ENCODE assay signal across 17 cellular contexts in genomic region chr2:231046908-231047269, GRCh38. TPM values are rescaled to one million over a fixed set of nuclear protein-coding genes. Genes with fewer than 3 reads are reported as not detected.
A peak's percentile ranks its signal among the peaks of the same experiment; 100 is the strongest.
DNase-seq lines count a peak whose midpoint lies in the region; ATAC-seq, FAIRE-seq and TF ChIP-seq lines count a peak whose summit lies in the region.
"Had no signal": no experiment of that assay in that cellular context is flagged by ENCODE, and none has a peak within 500 bp of the region (broad histone marks: within the 10 kb centered on the region; RNA-seq: fewer than 3 reads in every experiment).

No MANE protein-coding gene starts in this region.

- H3K4me3 ChIP-seq in GM12878: no peak overlapping the region
- H3K4me3 ChIP-seq: BLaER1 treated with 17β-estradiol and CSF1 and Interleukin-3, amounts not matched to agents 10 nM and 100 nM had no signal

- H3K79me2 ChIP-seq in GM12878 (ENCODE audit: control insufficient read depth, insufficient read depth, low read length): no peaks in the 10 kb centered on the region

- TF ChIP-seq RAD21 in GM12878 (IDR thresholded peaks at IDR 0.05; ENCODE audit: insufficient read depth, low read depth, low read length): no peak

- no peaks in the 10 kb centered on the region for H3K9me3 ChIP-seq in GM12878 (replicated peaks; ENCODE audit: control insufficient read depth, insufficient read depth, low read length)
- H3K9me3 ChIP-seq: BLaER1 treated with 17β-estradiol and CSF1 and Interleukin-3, amounts not matched to agents 10 nM and 100 nM had no signal

- TF ChIP-seq EP300 in GM12878 (IDR thresholded peaks at IDR 0.05; ENCODE audit: borderline replicate concordance in 1 of 2, control insufficient read depth in 1 of 2, low read depth in 2 of 2, low read length in 2 of 2): no peak

- SMC1A ChIA-PET in GM12878 (lab: Charles Lee; ENCODE audit: uncharacterized antibody, unreplicated experiment): interaction anchor here (1.0 kb wide), 1 partner anchor 222 kb away, joined by 3 read pairs; no protein-coding TSS in a partner anchor

- TF ChIP-seq POLR2A in GM12878 (IDR thresholded peaks at IDR 0.05; ENCODE audit: low read depth, low read length): no peak

- DNase-seq in GM12878 (ENCODE audit: low read depth, low spot score) (no peak), SW 1271 (lab: John Stamatoyannopoulos, UW) (no peak)
- DNase-seq in activated CD4-positive, alpha-beta T cell treated with anti-CD3 and anti-CD28 coated beads, Interleukin-2, amount 50 U/mL, for 4 hours: no peak
- DNase-seq in activated naive CD4-positive, alpha-beta T cell treated with Interleukin-2 at 50 U/mL for 16 hours: no peak
- DNase-seq: ACHN; CD4-positive, CD25-positive, alpha-beta regulatory T cell; DMS53; GF-D8; GOT3; H9; IMR-90 had no signal

- TF ChIP-seq CTCF in 22Rv1 (IDR thresholded peaks at IDR 0.05): no peak
- TF ChIP-seq CTCF in GM12878 (IDR thresholded peaks at IDR 0.05 in 2 of 3, conservative IDR thresholded peaks at IDR 0.05 in 1 of 3; ENCODE audit: control insufficient read depth in 2 of 3, extremely low read depth in 1 of 3, insufficient read depth in 1 of 3, low read depth in 3 of 3, low read length in 3 of 3): no peak

- H3K36me3 ChIP-seq in GM12878 (ENCODE audit: control insufficient read depth in 2 of 2, insufficient read depth in 2 of 2, low read length in 1 of 2): no peaks in the 10 kb centered on the region
- H3K36me3 ChIP-seq: BLaER1 treated with 17β-estradiol and CSF1 and Interleukin-3, amounts not matched to agents 10 nM and 100 nM had no signal

- H3K4me2 ChIP-seq in GM12878 (ENCODE audit: control insufficient read depth, insufficient read depth): no peak overlapping the region
- H3K4me2 ChIP-seq: BLaER1 treated with 17β-estradiol and CSF1 and Interleukin-3, amounts not matched to agents 10 nM and 100 nM had no signal

- RAD21 ChIA-PET in GM12878 (lab: Charles Lee; ENCODE audit: unreplicated experiment): no interaction called here

- H3K27me3 ChIP-seq in GM12878 (replicated peaks in 1 of 2; ENCODE audit: control insufficient read depth in 2 of 2, insufficient read depth in 2 of 2, low read length in 1 of 2) (peaks cover 0 to 2% of the 10 kb centered on the region in 2 experiments; a peak in 2 of 4 replicates), layer of hippocampus (ENCODE audit: control insufficient read depth, insufficient read depth, low read length) (no peaks in the 10 kb centered on the region)

- in situ Hi-C loops in GM12878 (cut with MboI): no loop called here

- POLR2A ChIA-PET in GM12878 (lab: Charles Lee): no interaction called here

- 37% methylated on average over 5 of the region's 5 CpGs for WGBS in GM12878 (ENCODE audit: insufficient coverage, insufficient replicate concordance, low lambda C conversion rate, missing lambda C conversion rate)

- intact Hi-C loops in GM12878 (cut with micrococcal nuclease; ENCODE audit: unreplicated experiment): no loop called here

- BruUV-seq in GM12878 (replicated peaks; lab: Mats Ljungman, UMichigan): no TSS peak

- no peaks in the 10 kb centered on the region for H4K20me1 ChIP-seq in GM12878 (ENCODE audit: control insufficient read depth, insufficient read depth)

- no peaks in the 10 kb centered on the region for H3K4me1 ChIP-seq in GM12878 (ENCODE audit: control insufficient read depth, insufficient read depth, low read length)

- H3K9ac ChIP-seq in GM12878 (ENCODE audit: control insufficient read depth, insufficient read depth, low read length): no peak overlapping the region
- H3K9ac ChIP-seq: BLaER1 treated with 17β-estradiol and CSF1 and Interleukin-3, amounts not matched to agents 10 nM and 100 nM had no signal

- peak; percentile 52 for ATAC-seq in GM12878

- CTCF ChIA-PET in GM12878 (lab: Yijun Ruan, JAX): interaction anchor here (2.1 to 2.9 kb wide), 2 partner anchors 11 to 196 kb away, joined by 5 to 9 read pairs; partner anchors contain the start of gene PSMD1

- FAIRE-seq in GM12878 (lab: Jason Lieb, UNC): no peak
- FAIRE-seq: GM18507 had no signal

- H3K27ac ChIP-seq in 22Rv1: peak overlapping the region; percentile 99
- no peak overlapping the region for H3K27ac ChIP-seq in GM12878 (ENCODE audit: control insufficient read depth, insufficient read depth)
- peak overlapping the region; percentile 90 for H3K27ac ChIP-seq in layer of hippocampus (ENCODE audit: low read depth, low read length)
- peak overlapping the region; percentile 98 for H3K27ac ChIP-seq in temporal lobe (ENCODE audit: low read depth, low read length)
- H3K27ac ChIP-seq: BLaER1 treated with 17β-estradiol and CSF1 and Interleukin-3, amounts not matched to agents 10 nM and 100 nM had no signal

- H2AFZ ChIP-seq in GM12878 (ENCODE audit: control insufficient read depth, low read depth, low read length): no peak overlapping the region

TF ChIP-seq in GM12878, 131 proteins besides CTCF, POLR2A, EP300 and RAD21 (continues in another document):
- TF ChIP-seq CBX5 (IDR thresholded peaks at IDR 0.05; ENCODE audit: low read depth): no peak
- TF ChIP-seq MTA3 (IDR thresholded peaks at IDR 0.05; ENCODE audit: borderline replicate concordance, low read length): no peak

RNA-seq across cellular contexts. Expression of gene C2orf72, which starts 9.6 kb away (rescaled TPM):
- total RNA-seq in GM12878 (2013; cell fraction: nucleolus; rRNA removed): 0.20 and 0.25 TPM in 2 replicates
- total RNA-seq in GM12878 (2014; rRNA removed) (under 0.01 TPM in 1 of 2 replicates, not detected in the other), GM12878 (2014; rRNA removed; fragmentation: Illumina TruSeq; extraction: Trizol) (not detected in 2 replicates), GM12878 (2021) (0.08 and 0.18 TPM in 2 replicates), temporal lobe (31.0 TPM)
- polyA plus RNA-seq in GM12878 (2011; ENCODE audit: low read depth): 0.26 TPM
- polyA plus RNA-seq in GM12878 (2011; rRNA removed) (0.23 and 0.29 TPM in 2 replicates), GM12878 (2014; fragmentation: Illumina TruSeq; extraction: Trizol) (not detected in 2 replicates), GM12878 (2014; fragmentation: Nextera tagmentation; extraction: Ambion mirVana) (not detected), GM12878 (2014; rRNA removed) (0.03 TPM in 1 of 2 replicates, not detected in the other), GM12878 (2016; fragmentation: Nextera tagmentation; extraction: Ambion mirVana) (not detected)
- polyA plus RNA-seq in GM12878 (2011; cell fraction: cytosol; rRNA removed): 0.22 and 0.81 TPM in 2 replicates
- 0.53 and 0.73 TPM in 2 replicates for polyA plus RNA-seq in GM12878 (2011; cell fraction: nucleus; rRNA removed)
- 0.32 and 0.48 TPM in 2 replicates for polyA plus RNA-seq in GM12878 (2012)
- 0.37 and 0.46 TPM in 2 replicates for polyA minus RNA-seq in GM12878 (2011; rRNA and poly(A)+ RNA removed)
- polyA minus RNA-seq in GM12878 (2011; cell fraction: cytosol; rRNA and poly(A)+ RNA removed): 0.94 TPM in 1 of 2 replicates, not detected in the other
- 0.24 TPM in 1 of 2 replicates, not detected in the other for polyA minus RNA-seq in GM12878 (2011; cell fraction: nucleus; rRNA and poly(A)+ RNA removed)
- total RNA-seq: CD4-positive, CD25-positive, alpha-beta regulatory T cell had no signal
- polyA plus RNA-seq: CD4-positive, CD25-positive, alpha-beta regulatory T cell had no signal

RNA-seq across cellular contexts. Expression of gene PSMD1, which starts 9.8 kb away (rescaled TPM):
- 88.5 and 91.8 TPM in 2 replicates for total RNA-seq in GM12878 (2013; cell fraction: nucleolus; rRNA removed)
- 104 and 110 TPM in 2 replicates for total RNA-seq in GM12878 (2014; rRNA removed)
- 117 and 120 TPM in 2 replicates for total RNA-seq in GM12878 (2014; rRNA removed; fragmentation: Illumina TruSeq; extraction: Trizol)
- total RNA-seq in GM12878 (2021): 109 and 117 TPM in 2 replicates
- 31.5 TPM for polyA plus RNA-seq in GM12878 (2011; ENCODE audit: low read depth)
- polyA plus RNA-seq in GM12878 (2011; rRNA removed): 139 and 176 TPM in 2 replicates
- polyA plus RNA-seq in GM12878 (2011; cell fraction: cytosol; rRNA removed): 142 and 159 TPM in 2 replicates
- polyA plus RNA-seq in GM12878 (2011; cell fraction: nucleus; rRNA removed): 73.5 and 85.9 TPM in 2 replicates
- 45.3 and 53.4 TPM in 2 replicates for polyA plus RNA-seq in GM12878 (2012)
- polyA plus RNA-seq in GM12878 (2014; fragmentation: Illumina TruSeq; extraction: Trizol): 142 and 159 TPM in 2 replicates
- 100 to 1,000 TPM in 1 of 2 experiments, 10 to 100 TPM in 1; 96.4 to 220 TPM for polyA plus RNA-seq in GM12878 (2014; fragmentation: Nextera tagmentation; extraction: Ambion mirVana)
- polyA plus RNA-seq in GM12878 (2014; rRNA removed): 80.4 and 87.4 TPM in 2 replicates
- polyA plus RNA-seq in GM12878 (2016; fragmentation: Nextera tagmentation; extraction: Ambion mirVana): 100 to 1,000 TPM; 162 to 165 TPM
- polyA minus RNA-seq in GM12878 (2011; rRNA and poly(A)+ RNA removed): 249 and 446 TPM in 2 replicates
- polyA minus RNA-seq in GM12878 (2011; cell fraction: cytosol; rRNA and poly(A)+ RNA removed): 42.6 and 49.5 TPM in 2 replicates
- 42.8 and 75.7 TPM in 2 replicates for polyA minus RNA-seq in GM12878 (2011; cell fraction: nucleus; rRNA and poly(A)+ RNA removed)
- 82.9 TPM for total RNA-seq in temporal lobe

RNA-seq across cellular contexts. Expression of gene SPATA3, which starts 51.0 kb away (rescaled TPM):
- 0.71 TPM in 1 of 2 replicates, not detected in the other for total RNA-seq in GM12878 (2013; cell fraction: nucleolus; rRNA removed)
- not detected in 2 replicates for total RNA-seq in GM12878 (2014; rRNA removed)
- total RNA-seq in GM12878 (2014; rRNA removed; fragmentation: Illumina TruSeq; extraction: Trizol): not detected in 2 replicates
- 0.19 TPM in 1 of 2 replicates, not detected in the other for total RNA-seq in GM12878 (2021)
- polyA plus RNA-seq in GM12878 (2011; ENCODE audit: low read depth): not detected
- not detected in 2 replicates for polyA plus RNA-seq in GM12878 (2011; rRNA removed)
- polyA plus RNA-seq in GM12878 (2011; cell fraction: cytosol; rRNA removed): not detected in 2 replicates
- not detected in 2 replicates for polyA plus RNA-seq in GM12878 (2011; cell fraction: nucleus; rRNA removed)
- polyA plus RNA-seq in GM12878 (2012): not detected in 2 replicates
- polyA plus RNA-seq in GM12878 (2014; fragmentation: Illumina TruSeq; extraction: Trizol): not detected in 2 replicates
- not detected for polyA plus RNA-seq in GM12878 (2014; fragmentation: Nextera tagmentation; extraction: Ambion mirVana)
- polyA plus RNA-seq in GM12878 (2014; rRNA removed): 0.22 TPM in 1 of 2 replicates, not detected in the other
- polyA plus RNA-seq in GM12878 (2016; fragmentation: Nextera tagmentation; extraction: Ambion mirVana): not detected
- not detected in 2 replicates for polyA minus RNA-seq in GM12878 (2011; rRNA and poly(A)+ RNA removed)
- polyA minus RNA-seq in GM12878 (2011; cell fraction: cytosol; rRNA and poly(A)+ RNA removed): not detected in 2 replicates
- polyA minus RNA-seq in GM12878 (2011; cell fraction: nucleus; rRNA and poly(A)+ RNA removed): not detected in 2 replicates
- total RNA-seq in temporal lobe: not detected
- total RNA-seq: A172, H9, IMR-90 had no signal
- polyA plus RNA-seq: CD4-positive, CD25-positive, alpha-beta regulatory T cell; IMR-90 had no signal

Comparison
In these comparisons a context has a peak if more than half of its experiments do, and no peak if none do; other contexts are left out.
1. RNA of gene C2orf72, which starts 9.6 kb away (total RNA-seq): 31.0 TPM in temporal lobe (single experiment); under 0.01 to 0.25 TPM in GM12878; every median in the first group is over 10 times any median in the second.